Comparison of ENCODE assay signal across 16 cellular contexts in genomic region chr14:54579606-54580005, GRCh38. TPM values are rescaled to one million over a fixed set of nuclear protein-coding genes. Genes with fewer than 3 reads are reported as not detected.
A peak's percentile ranks its signal among the peaks of the same experiment; 100 is the strongest.
DNase-seq lines count a peak whose midpoint lies in the region; ATAC-seq and TF ChIP-seq lines count a peak whose summit lies in the region.
"Had no signal": no experiment of that assay in that cellular context is flagged by ENCODE, and none has a peak within 500 bp of the region (broad histone marks: within the 10 kb centered on the region; RNA-seq: fewer than 3 reads in every experiment).

No MANE protein-coding gene starts in this region.

- peaks cover 19% of the 10 kb centered on the region for H3K27me3 Mint-ChIP-seq in activated T-cell treated with anti-CD3 and anti-CD28 coated beads, Interleukin-2, amount 50 U/mL, for 72 hours (ENCODE audit: low read depth)

- H3K36me3 Mint-ChIP-seq in activated T-cell treated with anti-CD3 and anti-CD28 coated beads, Interleukin-2, amount 50 U/mL, for 72 hours (ENCODE audit: insufficient read depth in 2 of 2), result no peaks in the 10 kb centered on the region

- no peak overlapping the region for H3K27ac Mint-ChIP-seq in activated T-cell treated with anti-CD3 and anti-CD28 coated beads, Interleukin-2, amount 50 U/mL, for 72 hours
- H3K27ac Mint-ChIP-seq: activated naive CD8-positive, alpha-beta T cell treated with anti-CD3 and anti-CD28 coated beads, Interleukin-2, amount 10 ng/mL, durations not matched to agents 7 days and 5 days; dendritic cell treated with granulocyte-macrophage colony-stimulating factor and Interleukin-4, amounts not matched to agents 40 ng/mL and 50 ng/mL, for 4 days; H9; progenitor cell of endocrine pancreas had no signal

- no peaks in the 10 kb centered on the region for H3K4me1 Mint-ChIP-seq in activated T-cell treated with anti-CD3 and anti-CD28 coated beads, Interleukin-2, amount 50 U/mL, for 72 hours (ENCODE audit: low read depth)
- H3K4me1 Mint-ChIP-seq: H9 had no signal

- no peak overlapping the region for H2BK5ac ChIP-seq in mesenchymal stem cell (ENCODE audit: low read depth, low read length, poor library complexity, severe bottlenecking)

- H3K27me3 ChIP-seq in foreskin keratinocyte (no peaks in the 10 kb centered on the region), mesenchymal stem cell (ENCODE audit: control insufficient read depth in 1 of 2, insufficient read depth in 1 of 2, low read length in 2 of 2) (no peaks in the 10 kb centered on the region)
- H3K27me3 ChIP-seq: transverse colon had no signal

- H3K27ac ChIP-seq in foreskin keratinocyte, result no peak overlapping the region
- H3K27ac ChIP-seq in mesenchymal stem cell (ENCODE audit: low read length, poor library complexity, severe bottlenecking), result no peak overlapping the region

- H3K9me3 Mint-ChIP-seq in activated T-cell treated with anti-CD3 and anti-CD28 coated beads, Interleukin-2, amount 50 U/mL, for 72 hours, result no peaks in the 10 kb centered on the region
- H3K9me3 Mint-ChIP-seq: activated naive CD8-positive, alpha-beta T cell treated with anti-CD3 and anti-CD28 coated beads, Interleukin-2, amount 10 ng/mL, durations not matched to agents 7 days and 5 days; dendritic cell treated with granulocyte-macrophage colony-stimulating factor and Interleukin-4, amounts not matched to agents 40 ng/mL and 50 ng/mL, for 4 days; H9 had no signal

- no peak overlapping the region for H3K14ac ChIP-seq in mesenchymal stem cell (ENCODE audit: low read length in 2 of 2)

- no peak overlapping the region for H2AK5ac ChIP-seq in mesenchymal stem cell (ENCODE audit: low read length, severe bottlenecking)

- no peak overlapping the region for H3K18ac ChIP-seq in mesenchymal stem cell (ENCODE audit: low read depth in 1 of 2, low read length in 2 of 2)

- peak; percentile 29 for ATAC-seq in foreskin keratinocyte
- ATAC-seq in activated T-cell treated with anti-CD3 and anti-CD28 coated beads, Interleukin-2, amount 50 U/mL, for 72 hours (replicated peaks in 1 of 2), result no peak
- no peak for ATAC-seq in HG03139 (IDR thresholded peaks at IDR 0.05; ENCODE audit: unreplicated experiment)
- no peak for ATAC-seq in HG02885 (IDR thresholded peaks at IDR 0.05; ENCODE audit: poor library complexity, unreplicated experiment)

- H3K9ac ChIP-seq in mesenchymal stem cell (ENCODE audit: low read length), result no peak overlapping the region

- H3K4ac ChIP-seq in mesenchymal stem cell (ENCODE audit: low read depth in 1 of 2, low read length in 2 of 2), result no peak overlapping the region

- H3K4me3 Mint-ChIP-seq in activated T-cell treated with anti-CD3 and anti-CD28 coated beads, Interleukin-2, amount 50 U/mL, for 72 hours, result no peak overlapping the region
- H3K4me3 Mint-ChIP-seq: activated naive CD8-positive, alpha-beta T cell treated with anti-CD3 and anti-CD28 coated beads, Interleukin-2, amount 10 ng/mL, durations not matched to agents 7 days and 5 days; dendritic cell treated with granulocyte-macrophage colony-stimulating factor and Interleukin-4, amounts not matched to agents 40 ng/mL and 50 ng/mL, for 4 days; H9 had no signal

- WGBS in mesenchymal stem cell, result 2% methylated on average over 1 of the region's 1 CpG

- H3K4me3 ChIP-seq in mesenchymal stem cell (ENCODE audit: insufficient read depth in 1 of 2, low read depth in 1 of 2, low read length in 2 of 2), result no peak overlapping the region
- H3K4me3 ChIP-seq: transverse colon had no signal

- no peak overlapping the region for H4K8ac ChIP-seq in mesenchymal stem cell (ENCODE audit: low read length)

- H3K79me1 ChIP-seq in mesenchymal stem cell (replicated peaks; ENCODE audit: low read length, poor library complexity, severe bottlenecking), result peaks cover 24% of the 10 kb centered on the region

- H4K91ac ChIP-seq in mesenchymal stem cell (ENCODE audit: low read length), result no peak overlapping the region

- DNase-seq in EL (peak; percentile 73), SW 1271 (lab: John Stamatoyannopoulos, UW) (peak; percentile 25 to 45), foreskin keratinocyte (peak; percentile 38 to 51), mesenchymal stem cell (peak; percentile 85), NOMO-1 treated with DMSO at 0.1 percent for 48 hours (lab: John Stamatoyannopoulos, UW; ENCODE audit: unreplicated experiment) (no peak)
- no peak for DNase-seq in activated T-cell treated with anti-CD3 and anti-CD28 coated beads, Interleukin-2, amount 50 U/mL, for 72 hours
- DNase-seq: activated CD4-positive, CD25-positive, alpha-beta regulatory T cell treated with anti-CD3 and anti-CD28 coated beads, Interleukin-2, amount 50 U/mL, for 72 hours; activated naive CD8-positive, alpha-beta T cell treated with anti-CD3 and anti-CD28 coated beads, Interleukin-2, amount 10 ng/mL, durations not matched to agents 7 days and 5 days; AML-193; H9; stimulated activated CD4-positive, alpha-beta T cell treated with anti-CD3 and anti-CD28 coated beads, Interleukin-1b, Interleukin-23, amount 100 ng/mL, for 48 hours; transverse colon had no signal

- TF ChIP-seq CTCF in foreskin keratinocyte (conservative IDR thresholded peaks at IDR 0.05), result no peak

- H3K9me3 ChIP-seq in mesenchymal stem cell (ENCODE audit: control insufficient read depth, low read length), result no peaks in the 10 kb centered on the region
- H3K9me3 ChIP-seq: transverse colon had no signal

- H2BK15ac ChIP-seq in mesenchymal stem cell (ENCODE audit: low read depth, poor library complexity, severe bottlenecking), result no peak overlapping the region

- H3K4me2 ChIP-seq in mesenchymal stem cell (ENCODE audit: low read length, poor library complexity, severe bottlenecking), result no peak overlapping the region

- H2BK120ac ChIP-seq in mesenchymal stem cell (ENCODE audit: low read depth, low read length), result no peak overlapping the region

- H3K4me1 ChIP-seq in foreskin keratinocyte, result peaks cover 5% of the 10 kb centered on the region
- peaks cover 8% of the 10 kb centered on the region for H3K4me1 ChIP-seq in mesenchymal stem cell (ENCODE audit: control insufficient read depth, insufficient read depth, low read depth, low read length)

- no peak overlapping the region for H2AFZ ChIP-seq in mesenchymal stem cell (ENCODE audit: low read depth, low read length)

- peaks cover 11 to 27% of the 10 kb centered on the region in 2 experiments for H3K36me3 ChIP-seq in mesenchymal stem cell (ENCODE audit: control insufficient read depth in 1 of 2, insufficient read depth in 2 of 2, low read depth in 1 of 2, low read length in 2 of 2)
- H3K36me3 ChIP-seq: transverse colon had no signal

- no peak overlapping the region for H2BK12ac ChIP-seq in mesenchymal stem cell (ENCODE audit: low read length in 2 of 2)

- H3K23ac ChIP-seq in mesenchymal stem cell (ENCODE audit: low read length in 2 of 2), result no peak overlapping the region

RNA-seq across cellular contexts. Expression of gene SAMD4A, which starts 12.7 kb away (rescaled TPM):
- 14.8 TPM in 2 replicates for total RNA-seq in foreskin keratinocyte
- polyA plus RNA-seq in foreskin keratinocyte, result 4.4 and 4.6 TPM in 2 replicates
- 21.1 TPM for polyA plus RNA-seq in mesenchymal stem cell (2013, experiment 1 of 2)
- 21.2 TPM for polyA plus RNA-seq in mesenchymal stem cell (2013, experiment 2 of 2)
- 10 to 100 TPM in 1 of 2 donors, 1 to 10 TPM in 1; 8.2 to 10.1 TPM for total RNA-seq in activated T-cell treated with anti-CD3 and anti-CD28 coated beads, Interleukin-2, amount 50 U/mL, for 72 hours

Comparison
In these comparisons a context has a peak if more than half of its experiments do, and no peak if none do; other contexts are left out.
1. DNase-seq: peak in EL (single experiment), SW 1271 (2 of 2), foreskin keratinocyte (2 of 2) and mesenchymal stem cell (single experiment); none in activated T-cell treated with anti-CD3 and anti-CD28 coated beads, Interleukin-2, amount 50 U/mL, for 72 hours (0 of 2) and NOMO-1 treated with DMSO at 0.1 percent for 48 hours (single experiment).